In the genomic region with DNA sequence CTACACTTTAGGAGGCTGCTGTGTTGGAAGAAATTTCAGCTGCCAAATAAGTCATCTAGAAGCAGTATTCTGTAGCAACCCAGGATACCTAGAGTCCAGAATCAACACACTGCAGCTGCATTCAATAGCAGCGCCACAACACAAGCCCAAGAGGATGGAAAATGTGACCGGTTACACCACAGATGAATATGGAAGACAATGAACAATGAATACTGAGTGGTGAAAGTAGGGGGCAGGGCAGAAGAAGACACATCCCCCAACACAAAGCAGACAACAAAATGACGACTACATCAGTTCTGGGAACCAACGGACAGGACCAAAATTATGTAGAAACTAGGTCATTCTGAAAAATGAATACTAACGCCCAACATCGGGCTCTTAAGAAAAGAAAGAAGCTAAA, we compare ENCODE assay signal across 18 cellular contexts. TPM values are rescaled to one million over a fixed set of nuclear protein-coding genes. Genes with fewer than 3 reads are reported as not detected.
"Had no signal": no experiment of that assay in that cellular context is flagged by ENCODE, and none has a peak within 500 bp of the region (broad histone marks: within the 10 kb centered on the region; RNA-seq: fewer than 3 reads in every experiment).

No MANE protein-coding gene starts in this region.

- H3K27ac ChIP-seq: adrenal gland, body of pancreas, coronary artery, foreskin keratinocyte, left ventricle myocardium inferior, stomach, thyroid gland, uterus had no signal

- H3K4me1 ChIP-seq: adrenal gland, body of pancreas, foreskin keratinocyte, left ventricle myocardium inferior, stomach, thyroid gland, uterus had no signal

- H3K4me3 ChIP-seq: adrenal gland, body of pancreas, coronary artery, left ventricle myocardium inferior, stomach, thyroid gland, uterus had no signal

- DNase-seq: activated CD4-positive, CD25-positive, alpha-beta regulatory T cell treated with anti-CD3 and anti-CD28 coated beads, Interleukin-2, amount 50 U/mL, for 72 hours; activated naive CD4-positive, alpha-beta T cell treated with anti-CD3 and anti-CD28 coated beads, Interleukin-2, amount 10 ng/mL, durations not matched to agents 7 days and 5 days; adrenal gland; body of pancreas; central memory CD4-positive, alpha-beta T cell; effector CD4-positive, alpha-beta T cell; foreskin keratinocyte; kidney; left ventricle myocardium inferior; stimulated activated CD4-positive, alpha-beta T cell treated with anti-CD3 and anti-CD28 coated beads, Interleukin-1b, Interleukin-23, amount 100 ng/mL, for 48 hours; stomach; T-helper 1 cell; T1000; thyroid gland; uterus had no signal

- H3K9me3 ChIP-seq: adrenal gland, body of pancreas, left ventricle myocardium inferior, stomach, thyroid gland, uterus had no signal

- H3K27me3 ChIP-seq: adrenal gland, body of pancreas, foreskin keratinocyte, stomach, thyroid gland, uterus had no signal

- ATAC-seq: body of pancreas, foreskin keratinocyte, SK-N-SH treated with all-trans-retinoic acid at 6 μM for 48 hours had no signal

- H3K36me3 ChIP-seq: adrenal gland, left ventricle myocardium inferior, stomach, thyroid gland, uterus had no signal

RNA-seq across cellular contexts. Expression of gene KIF6, which starts 38.2 kb away (rescaled TPM):
- polyA plus RNA-seq: endothelial cell of umbilical vein had no signal
